ENCODE assay signal across 27 cellular contexts in genomic region chr2:88713408-88713807, GRCh38.
"Had no signal": no experiment of that assay in that cellular context is flagged by ENCODE, and none has a peak within 500 bp of the region (broad histone marks: within the 10 kb centered on the region; RNA-seq: fewer than 3 reads in every experiment).

No MANE protein-coding gene starts in this region.

- H3K27ac Mint-ChIP-seq: activated CD4-positive, alpha-beta T cell treated with anti-CD3 and anti-CD28 coated beads for 36 hours; activated CD8-positive, alpha-beta T cell treated with anti-CD3 and anti-CD28 coated beads for 36 hours; activated naive CD4-positive, alpha-beta T cell treated with anti-CD3 and anti-CD28 coated beads, Interleukin-2, amount 10 ng/mL, durations not matched to agents 7 days and 5 days; activated naive CD8-positive, alpha-beta T cell treated with anti-CD3 and anti-CD28 coated beads for 36 hours; activated naive CD8-positive, alpha-beta T cell treated with anti-CD3 and anti-CD28 coated beads, Interleukin-2, amount 50 U/mL, for 24 hours had no signal

- H3K36me3 ChIP-seq: adrenal gland, colonic mucosa, gastrocnemius medialis, heart right ventricle had no signal

- H3K27me3 ChIP-seq: adrenal gland, body of pancreas, colonic mucosa, foreskin keratinocyte, gastrocnemius medialis, heart right ventricle had no signal

- H3K4me3 Mint-ChIP-seq: activated CD4-positive, alpha-beta T cell treated with anti-CD3 and anti-CD28 coated beads for 36 hours; activated CD8-positive, alpha-beta T cell treated with anti-CD3 and anti-CD28 coated beads for 36 hours; activated naive CD4-positive, alpha-beta T cell treated with anti-CD3 and anti-CD28 coated beads, Interleukin-2, amount 10 ng/mL, durations not matched to agents 7 days and 5 days; activated naive CD8-positive, alpha-beta T cell treated with anti-CD3 and anti-CD28 coated beads for 36 hours; activated naive CD8-positive, alpha-beta T cell treated with anti-CD3 and anti-CD28 coated beads, Interleukin-2, amount 50 U/mL, for 24 hours; activated T-cell treated with anti-CD3 and anti-CD28 coated beads, Interleukin-2, amount 50 U/mL, for 4 hours had no signal

- DNase-seq: activated CD4-positive, alpha-beta T cell treated with anti-CD3 and anti-CD28 coated beads for 36 hours; activated CD4-positive, alpha-beta T cell treated with anti-CD3 and anti-CD28 coated beads, Interleukin-2, amount 50 U/mL, for 1 hour; activated CD4-positive, alpha-beta T cell treated with anti-CD3 and anti-CD28 coated beads, Interleukin-2, amount 50 U/mL, for 48 hours; activated CD4-positive, CD25-positive, alpha-beta regulatory T cell; activated CD4-positive, CD25-positive, alpha-beta regulatory T cell treated with anti-CD3 and anti-CD28 coated beads, Interleukin-2, amount 50 U/mL, for 72 hours; activated CD8-positive, alpha-beta memory T cell treated with anti-CD3 and anti-CD28 coated beads for 24 hours; activated CD8-positive, alpha-beta T cell treated with anti-CD3 and anti-CD28 coated beads for 36 hours; activated gamma-delta T cell; activated naive CD4-positive, alpha-beta T cell; activated naive CD4-positive, alpha-beta T cell treated with anti-CD3 and anti-CD28 coated beads, Interleukin-2, amount 10 ng/mL, durations not matched to agents 7 days and 5 days; activated naive CD8-positive, alpha-beta T cell treated with anti-CD3 and anti-CD28 coated beads for 36 hours; activated naive CD8-positive, alpha-beta T cell treated with anti-CD3 and anti-CD28 coated beads, Interleukin-2, amount 50 U/mL, for 24 hours; activated T-cell treated with anti-CD3 and anti-CD28 coated beads, Interleukin-2, amount 50 U/mL, for 4 hours; adrenal gland; amygdala; aorta; body of pancreas; central memory CD4-positive, alpha-beta T cell; cerebellar nuclear complex; colonic mucosa; effector CD8-positive, alpha-beta T cell; foreskin keratinocyte; gastrocnemius medialis; glutamatergic neuron; heart right ventricle; T-helper 2 cell had no signal

- H3K4me1 ChIP-seq: adrenal gland, colonic mucosa, foreskin keratinocyte had no signal

- H3K4me3 ChIP-seq: adrenal gland, body of pancreas, colonic mucosa, gastrocnemius medialis, heart right ventricle had no signal

- H3K27me3 Mint-ChIP-seq: activated CD4-positive, alpha-beta T cell treated with anti-CD3 and anti-CD28 coated beads for 36 hours; activated CD8-positive, alpha-beta T cell treated with anti-CD3 and anti-CD28 coated beads for 36 hours; activated naive CD4-positive, alpha-beta T cell treated with anti-CD3 and anti-CD28 coated beads, Interleukin-2, amount 10 ng/mL, durations not matched to agents 7 days and 5 days; activated naive CD8-positive, alpha-beta T cell treated with anti-CD3 and anti-CD28 coated beads for 36 hours; activated naive CD8-positive, alpha-beta T cell treated with anti-CD3 and anti-CD28 coated beads, Interleukin-2, amount 50 U/mL, for 24 hours had no signal

- ATAC-seq: activated CD4-positive, alpha-beta T cell treated with anti-CD3 and anti-CD28 coated beads for 36 hours; activated CD8-positive, alpha-beta T cell treated with anti-CD3 and anti-CD28 coated beads for 36 hours; activated naive CD8-positive, alpha-beta T cell treated with anti-CD3 and anti-CD28 coated beads, Interleukin-2, amount 50 U/mL, for 24 hours; activated T-cell treated with anti-CD3 and anti-CD28 coated beads, Interleukin-2, amount 50 U/mL, for 4 hours; body of pancreas; esophagus mucosa; foreskin keratinocyte; gastrocnemius medialis had no signal

- H3K4me1 Mint-ChIP-seq: activated CD4-positive, alpha-beta T cell treated with anti-CD3 and anti-CD28 coated beads for 36 hours; activated naive CD4-positive, alpha-beta T cell treated with anti-CD3 and anti-CD28 coated beads, Interleukin-2, amount 10 ng/mL, durations not matched to agents 7 days and 5 days; activated naive CD8-positive, alpha-beta T cell treated with anti-CD3 and anti-CD28 coated beads, Interleukin-2, amount 50 U/mL, for 24 hours had no signal

- H3K9me3 ChIP-seq: adrenal gland, body of pancreas, colonic mucosa, gastrocnemius medialis had no signal

- H3K27ac ChIP-seq: adrenal gland, body of pancreas, colonic mucosa, foreskin keratinocyte, gastrocnemius medialis had no signal
